15 cellular contexts compared by ENCODE assay signal in genomic region chr22:31340360-31340759, GRCh38. TPM values are rescaled to one million over a fixed set of nuclear protein-coding genes. Genes with fewer than 3 reads are reported as not detected.
DNase-seq lines count a peak whose midpoint lies in the region; ATAC-seq and TF ChIP-seq lines count a peak whose summit lies in the region.
"Had no signal": no experiment of that assay in that cellular context is flagged by ENCODE, and none has a peak within 500 bp of the region (broad histone marks: within the 10 kb centered on the region; RNA-seq: fewer than 3 reads in every experiment).

No MANE protein-coding gene starts in this region.

- no peak for DNase-seq in activated T-cell treated with anti-CD3 and anti-CD28 coated beads, Interleukin-2, amount 50 U/mL, for 24 hours
- DNase-seq in activated T-cell treated with anti-CD3 and anti-CD28 coated beads, Interleukin-2, amount 50 U/mL, for 48 hours: no peak
- no peak for DNase-seq in WTC11 (ENCODE audit: low spot score)
- DNase-seq in esophagus squamous epithelium (lab: John Stamatoyannopoulos, UW): no peak
- DNase-seq in stimulated activated naive B cell treated with anti-CD40 and anti-IgM and Interleukin-4, amounts not matched to agents 10 μg/mL and 1 μg/mL and 100 μg/mL, for 72 hours: no peak
- no peak for DNase-seq in tibial artery
- DNase-seq: activated naive CD4-positive, alpha-beta T cell treated with Interleukin-2 at 50 U/mL for 16 hours; central memory CD4-positive, alpha-beta T cell; NCI-H2081 treated with DMSO at 0.1 percent for 48 hours; NK-92 treated with Interleukin-12 subunit alpha and Interleukin-12 subunit beta, amount 100 ng/mL, for 24 hours; stimulated activated CD4-positive, alpha-beta T cell treated with anti-CD3 and anti-CD28 coated beads, Interleukin-15, amount 100 ng/mL, for 24 hours; T1000 had no signal

- intact Hi-C loops in esophagus squamous epithelium (cut with DNase I): no loop called here
- intact Hi-C loops in tibial artery (cut with DNase I; ENCODE audit: low total_unique reads): loop anchor here (10.0 kb wide), 1 partner anchor 46 kb away; the partner anchor contains the start of gene PIK3IP1

- H3K4me1 ChIP-seq in esophagus squamous epithelium (peaks cover 34 to 84% (median 35%) of the 10 kb centered on the region in 3 donors), tibial artery (peaks cover 0 to 58% (median 27%) of the 10 kb centered on the region in 4 donors)

- peaks cover 85% of the 10 kb centered on the region for H3K4me1 Mint-ChIP-seq in activated T-cell treated with anti-CD3 and anti-CD28 coated beads, Interleukin-2, amount 50 U/mL, for 24 hours (ENCODE audit: low read depth)
- peaks cover 55% of the 10 kb centered on the region for H3K4me1 Mint-ChIP-seq in WTC11
- H3K4me1 Mint-ChIP-seq in stimulated activated naive B cell treated with anti-CD40 and anti-IgM and Interleukin-4, amounts not matched to agents 10 μg/mL and 1 μg/mL and 100 μg/mL, for 72 hours: peaks cover 48 to 78% of the 10 kb centered on the region in 2 donors

- TF ChIP-seq CTCF in WTC11 (IDR thresholded peaks at IDR 0.05) (no peak), esophagus squamous epithelium (IDR thresholded peaks at IDR 0.05) (no peak), tibial artery (IDR thresholded peaks at IDR 0.05) (no peak)

- POLR2A ChIA-PET in WTC11 (lab: Charles Lee): no interaction called here

- H3K27ac ChIP-seq in esophagus squamous epithelium: peak overlapping the region in 3 of 4 donors; percentile 40 to 53 (median 49)
- H3K27ac ChIP-seq in tibial artery: no peak overlapping the region

- no peak overlapping the region for H3K4me3 Mint-ChIP-seq in activated T-cell treated with anti-CD3 and anti-CD28 coated beads, Interleukin-2, amount 50 U/mL, for 24 hours
- H3K4me3 Mint-ChIP-seq in WTC11: peak overlapping the region; percentile 39; the same call in 1 of the 2 replicates
- H3K4me3 Mint-ChIP-seq in stimulated activated naive B cell treated with anti-CD40 and anti-IgM and Interleukin-4, amounts not matched to agents 10 μg/mL and 1 μg/mL and 100 μg/mL, for 72 hours: peak overlapping the region in 1 of 2 donors; percentile 4

- no peaks in the 10 kb centered on the region for H3K27me3 ChIP-seq in esophagus squamous epithelium
- H3K27me3 ChIP-seq in tibial artery: no peaks in the 10 kb centered on the region
- H3K27me3 ChIP-seq: gastroesophageal sphincter had no signal

- H3K9me3 ChIP-seq in esophagus squamous epithelium (no peaks in the 10 kb centered on the region), tibial artery (no peaks in the 10 kb centered on the region)
- H3K9me3 ChIP-seq: gastroesophageal sphincter had no signal

- CTCF ChIA-PET in WTC11 (lab: Charles Lee): interaction anchor here (1.3 to 1.9 kb wide), 2 partner anchors 27 to 48 kb away, joined by 7 read pairs; partner anchors contain the start of gene PIK3IP1

- H3K27me3 Mint-ChIP-seq in activated T-cell treated with anti-CD3 and anti-CD28 coated beads, Interleukin-2, amount 50 U/mL, for 24 hours: no peaks in the 10 kb centered on the region
- H3K27me3 Mint-ChIP-seq in WTC11 (ENCODE audit: low read depth): no peaks in the 10 kb centered on the region
- H3K27me3 Mint-ChIP-seq in stimulated activated naive B cell treated with anti-CD40 and anti-IgM and Interleukin-4, amounts not matched to agents 10 μg/mL and 1 μg/mL and 100 μg/mL, for 72 hours: no peaks in the 10 kb centered on the region

- H3K36me3 ChIP-seq in esophagus squamous epithelium: peaks cover 6 to 65% (median 6%) of the 10 kb centered on the region in 3 donors
- peaks cover 21 to 68% (median 56%) of the 10 kb centered on the region in 3 donors for H3K36me3 ChIP-seq in tibial artery

- WGBS in esophagus squamous epithelium, 2 donors: 80 to 85% methylated on average over 5 of the region's 6 CpGs

- peak overlapping the region; percentile 88 for H3K27ac Mint-ChIP-seq in activated T-cell treated with anti-CD3 and anti-CD28 coated beads, Interleukin-2, amount 50 U/mL, for 24 hours
- peak overlapping the region; percentile 89 for H3K27ac Mint-ChIP-seq in WTC11
- H3K27ac Mint-ChIP-seq in stimulated activated naive B cell treated with anti-CD40 and anti-IgM and Interleukin-4, amounts not matched to agents 10 μg/mL and 1 μg/mL and 100 μg/mL, for 72 hours: peak overlapping the region; percentile 84

- ATAC-seq in WTC11 (no peak), HG03095 (IDR thresholded peaks at IDR 0.05; ENCODE audit: unreplicated experiment) (no peak), GM21381 (IDR thresholded peaks at IDR 0.05; ENCODE audit: unreplicated experiment) (no peak)
- ATAC-seq in stimulated activated naive B cell treated with anti-CD40 and anti-IgM and Interleukin-4, amounts not matched to agents 10 μg/mL and 1 μg/mL and 100 μg/mL, for 72 hours (replicated peaks): no peak
- ATAC-seq: gastroesophageal sphincter had no signal

- no peaks in the 10 kb centered on the region for H3K9me3 Mint-ChIP-seq in activated T-cell treated with anti-CD3 and anti-CD28 coated beads, Interleukin-2, amount 50 U/mL, for 24 hours
- H3K9me3 Mint-ChIP-seq in WTC11: no peaks in the 10 kb centered on the region
- H3K9me3 Mint-ChIP-seq in stimulated activated naive B cell treated with anti-CD40 and anti-IgM and Interleukin-4, amounts not matched to agents 10 μg/mL and 1 μg/mL and 100 μg/mL, for 72 hours: no peaks in the 10 kb centered on the region

- no peak overlapping the region for H3K4me3 ChIP-seq in esophagus squamous epithelium
- no peak overlapping the region for H3K4me3 ChIP-seq in tibial artery
- H3K4me3 ChIP-seq: gastroesophageal sphincter had no signal

- H3K36me3 Mint-ChIP-seq in activated T-cell treated with anti-CD3 and anti-CD28 coated beads, Interleukin-2, amount 50 U/mL, for 24 hours (ENCODE audit: low read depth): peaks cover 96% of the 10 kb centered on the region
- peaks cover 54% of the 10 kb centered on the region for H3K36me3 Mint-ChIP-seq in WTC11
- peaks cover 42 to 71% of the 10 kb centered on the region in 2 donors for H3K36me3 Mint-ChIP-seq in stimulated activated naive B cell treated with anti-CD40 and anti-IgM and Interleukin-4, amounts not matched to agents 10 μg/mL and 1 μg/mL and 100 μg/mL, for 72 hours

- no peak for TF ChIP-seq POLR2A in esophagus squamous epithelium (IDR thresholded peaks at IDR 0.05)

TF ChIP-seq in WTC11, 78 proteins besides CTCF, POLR2A, EP300 and RAD21 (continues in another document):
- TF ChIP-seq ESRRA (CRISPR knock-in tag; IDR thresholded peaks at IDR 0.05; ENCODE audit: borderline replicate concordance): no peak
- no peak for TF ChIP-seq AR (CRISPR knock-in tag; IDR thresholded peaks at IDR 0.05)
- no peak for TF ChIP-seq USF1 (CRISPR knock-in tag; IDR thresholded peaks at IDR 0.05)
- no peak for TF ChIP-seq ZMAT4 (CRISPR knock-in tag; IDR thresholded peaks at IDR 0.05)
- TF ChIP-seq MXD4 (CRISPR knock-in tag; IDR thresholded peaks at IDR 0.05; ENCODE audit: borderline replicate concordance): no peak
- no peak for TF ChIP-seq ZSCAN18 (CRISPR knock-in tag; IDR thresholded peaks at IDR 0.05)
- no peak for TF ChIP-seq RORB (CRISPR knock-in tag; IDR thresholded peaks at IDR 0.05)

RNA-seq across cellular contexts. Expression of gene PATZ1, which starts 5.8 kb away (rescaled TPM):
- total RNA-seq in WTC11 (2021): 60.5 to 72.7 TPM (median 72.6 TPM) in 3 replicates
- total RNA-seq in esophagus squamous epithelium: 10 to 100 TPM in 2 of 4 donors, 1 to 10 TPM in 2; 2.2 to 13.0 (median 7.2) TPM

RNA-seq across cellular contexts. Expression of gene PIK3IP1, which starts 48.1 kb away (rescaled TPM):
- 1.6 to 2.1 TPM (median 2.0 TPM) in 3 replicates for total RNA-seq in WTC11 (2021)
- 10 to 100 TPM in 3 of 4 donors, 1 to 10 TPM in 1; 7.0 to 53.0 (median 19.2) TPM for total RNA-seq in esophagus squamous epithelium

RNA-seq across cellular contexts. Expression of gene DRG1, which starts 59.0 kb away (rescaled TPM):
- total RNA-seq in WTC11 (2021): 60.4 to 79.2 TPM (median 64.0 TPM) in 3 replicates
- total RNA-seq in esophagus squamous epithelium: 10 to 100 TPM; 26.5 to 67.3 (median 41.2) TPM

Comparison
In these comparisons a context has a peak if more than half of its experiments do, and no peak if none do; other contexts are left out.
1. H3K27ac ChIP-seq: peak in esophagus squamous epithelium (3 of 4); none in tibial artery (0 of 2).
2. Peak in every context shown above with its lines, with median percentiles within 50 percentile points of each other: H3K27ac Mint-ChIP-seq.